27 cellular contexts compared by ENCODE assay signal in the genomic region with DNA sequence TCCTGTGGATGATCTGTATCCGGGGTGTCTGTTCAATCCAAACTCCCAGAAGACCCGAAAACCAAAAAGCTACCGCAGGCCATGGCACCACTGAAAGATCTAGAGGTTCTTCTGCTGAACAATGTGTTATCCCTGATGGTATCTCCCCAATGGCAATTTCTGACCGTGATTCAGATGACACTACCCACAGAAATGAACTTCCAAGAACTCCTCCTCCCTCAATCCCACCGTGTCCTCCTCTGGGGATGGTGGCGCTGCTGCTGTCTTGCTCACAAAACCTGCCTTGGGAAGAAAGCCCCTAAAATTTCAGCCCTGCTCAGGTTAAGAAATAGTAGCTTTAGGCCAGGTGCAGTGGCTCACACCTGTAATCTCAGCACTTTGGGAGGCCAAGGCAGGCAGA. TPM values are rescaled to one million over a fixed set of nuclear protein-coding genes. Genes with fewer than 3 reads are reported as not detected.
DNase-seq lines count a peak whose midpoint lies in the region; ATAC-seq and TF ChIP-seq lines count a peak whose summit lies in the region.
"Had no signal": no experiment of that assay in that cellular context is flagged by ENCODE, and none has a peak within 500 bp of the region (broad histone marks: within the 10 kb centered on the region; RNA-seq: fewer than 3 reads in every experiment).

No MANE protein-coding gene starts in this region.

- no peak for DNase-seq in left ventricle myocardium inferior
- no peak for DNase-seq in right cardiac atrium
- DNase-seq in activated CD8-positive, alpha-beta T cell treated with anti-CD3 and anti-CD28 coated beads for 36 hours: no peak
- DNase-seq in endodermal cell: peak; percentile 37
- DNase-seq in vagina (ENCODE audit: extremely low spot score in 2 of 2): peak; percentile 29 to 74
- no peak for DNase-seq in A673 (ENCODE audit: low spot score)
- DNase-seq: activated CD4-positive, CD25-positive, alpha-beta regulatory T cell; activated effector memory CD4-positive, alpha-beta T cell treated with Interleukin-2 at 50 U/mL for 16 hours; EL; GM23248; HFFc6; kidney; naive B cell; NCI-H1417 treated with DMSO at 0.1 percent for 48 hours; NCI-H2081 treated with DMSO at 0.1 percent for 48 hours; NCI-H226; NCI-H69; occipital lobe; Peyer's patch; small intestine; SW 1271; transverse colon had no signal

- H3K9me3 ChIP-seq in left ventricle myocardium inferior (replicated peaks) (no peaks in the 10 kb centered on the region), right cardiac atrium (ENCODE audit: control insufficient read depth, low read length) (no peaks in the 10 kb centered on the region), endodermal cell (ENCODE audit: control insufficient read depth, low read length) (no peaks in the 10 kb centered on the region), vagina (no peaks in the 10 kb centered on the region), A673 (ENCODE audit: low read depth, low read length, poor library complexity, severe bottlenecking) (no peaks in the 10 kb centered on the region)
- H3K9me3 ChIP-seq: Peyer's patch, transverse colon had no signal

- POLR2A ChIA-PET in activated CD8-positive, alpha-beta T cell treated with anti-CD3 and anti-CD28 coated beads for 36 hours (lab: Charles Lee): interaction anchor here (1.5 to 2.6 kb wide), 3 partner anchors 10 to 17 kb away, joined by 5 to 11 read pairs (median 8); no protein-coding TSS in a partner anchor
- POLR2A ChIA-PET in A673 (lab: Charles Lee; ENCODE audit: low non-redundant PET): no interaction called here

- peak overlapping the region; percentile 77 for H3K27ac ChIP-seq in left ventricle myocardium inferior (replicated peaks)
- H3K27ac ChIP-seq in right cardiac atrium (ENCODE audit: low read length): no peak overlapping the region
- H3K27ac ChIP-seq in endodermal cell (ENCODE audit: low read depth, low read length): no peak overlapping the region
- H3K27ac ChIP-seq in vagina: no peak overlapping the region
- no peak overlapping the region for H3K27ac ChIP-seq in A673 (ENCODE audit: low read depth, low read length, poor library complexity, severe bottlenecking)
- H3K27ac ChIP-seq: C4-2B, GM23248, HL-60, transverse colon had no signal

- peaks cover 52% of the 10 kb centered on the region for H3K4me1 Mint-ChIP-seq in activated CD8-positive, alpha-beta T cell treated with anti-CD3 and anti-CD28 coated beads for 36 hours (ENCODE audit: low read depth)
- H3K4me1 Mint-ChIP-seq in endodermal cell: peaks cover 8% of the 10 kb centered on the region
- H3K4me1 Mint-ChIP-seq: mesothelial cell of epicardium had no signal

- intact Hi-C loops in left ventricle myocardium inferior (cut with micrococcal nuclease) (no loop called here), right cardiac atrium (cut with DNase I) (no loop called here), vagina (cut with DNase I) (no loop called here), A673 (cut with micrococcal nuclease; ENCODE audit: unreplicated experiment) (no loop called here)
- intact Hi-C loops in activated CD8-positive, alpha-beta T cell treated with anti-CD3 and anti-CD28 coated beads for 36 hours (cut with micrococcal nuclease): no loop called here

- peak overlapping the region; percentile 79 for H3K27ac Mint-ChIP-seq in activated CD8-positive, alpha-beta T cell treated with anti-CD3 and anti-CD28 coated beads for 36 hours
- no peak overlapping the region for H3K27ac Mint-ChIP-seq in endodermal cell
- H3K27ac Mint-ChIP-seq: HFFc6, mesothelial cell of epicardium had no signal

- no peak for TF ChIP-seq CTCF in left ventricle myocardium inferior (IDR thresholded peaks at IDR 0.05; ENCODE audit: borderline replicate concordance)
- TF ChIP-seq CTCF in activated CD8-positive, alpha-beta T cell treated with anti-CD3 and anti-CD28 coated beads for 36 hours (IDR thresholded peaks at IDR 0.05): no peak
- TF ChIP-seq CTCF in endodermal cell (conservative IDR thresholded peaks at IDR 0.05): no peak
- TF ChIP-seq CTCF in vagina (IDR thresholded peaks at IDR 0.05): no peak
- TF ChIP-seq CTCF in A673 (conservative IDR thresholded peaks at IDR 0.05; ENCODE audit: low read depth, low read length): no peak

- WGBS in right cardiac atrium: 95% methylated on average over 6 of the region's 6 CpGs
- 95 to 96% methylated on average over 6 of the region's 6 CpGs for WGBS in endodermal cell (ENCODE audit: insufficient coverage in 1 of 2, insufficient read length in 1 of 2), 2 experiments

- H3K4me1 ChIP-seq in left ventricle myocardium inferior (peaks cover 25% of the 10 kb centered on the region), right cardiac atrium (ENCODE audit: control insufficient read depth, insufficient read depth, low read length) (peaks cover 10% of the 10 kb centered on the region), endodermal cell (ENCODE audit: control insufficient read depth, insufficient read depth, low read length) (peaks cover 7% of the 10 kb centered on the region), vagina (no peaks in the 10 kb centered on the region), A673 (ENCODE audit: insufficient read depth, low read length, poor library complexity, severe bottlenecking) (no peaks in the 10 kb centered on the region)

- H3K36me3 Mint-ChIP-seq in activated CD8-positive, alpha-beta T cell treated with anti-CD3 and anti-CD28 coated beads for 36 hours (ENCODE audit: low read depth): peaks cover 41% of the 10 kb centered on the region
- no peaks in the 10 kb centered on the region for H3K36me3 Mint-ChIP-seq in endodermal cell (ENCODE audit: low read depth)
- H3K36me3 Mint-ChIP-seq: mesothelial cell of epicardium had no signal

- H3K36me3 ChIP-seq in left ventricle myocardium inferior (no peaks in the 10 kb centered on the region), endodermal cell (ENCODE audit: control insufficient read depth, insufficient read depth, low read length) (no peaks in the 10 kb centered on the region), vagina (no peaks in the 10 kb centered on the region), A673 (ENCODE audit: insufficient read depth, low read length, poor library complexity, severe bottlenecking) (no peaks in the 10 kb centered on the region)
- H3K36me3 ChIP-seq: Peyer's patch, transverse colon had no signal

- H3K9me3 Mint-ChIP-seq in activated CD8-positive, alpha-beta T cell treated with anti-CD3 and anti-CD28 coated beads for 36 hours: no peaks in the 10 kb centered on the region
- peaks cover 7% of the 10 kb centered on the region for H3K9me3 Mint-ChIP-seq in endodermal cell
- H3K9me3 Mint-ChIP-seq: HFFc6 had no signal

- H3K27me3 Mint-ChIP-seq in activated CD8-positive, alpha-beta T cell treated with anti-CD3 and anti-CD28 coated beads for 36 hours: no peaks in the 10 kb centered on the region
- H3K27me3 Mint-ChIP-seq in endodermal cell (ENCODE audit: insufficient read depth): peaks cover 7% of the 10 kb centered on the region
- H3K27me3 Mint-ChIP-seq: naive B cell had no signal

- H3K27me3 ChIP-seq in left ventricle myocardium inferior (ENCODE audit: low read depth): no peaks in the 10 kb centered on the region
- H3K27me3 ChIP-seq in right cardiac atrium (ENCODE audit: control insufficient read depth, insufficient read depth): no peaks in the 10 kb centered on the region
- peaks cover 5% of the 10 kb centered on the region for H3K27me3 ChIP-seq in endodermal cell (ENCODE audit: control insufficient read depth, insufficient read depth, low read length, poor library complexity, severe bottlenecking)
- no peaks in the 10 kb centered on the region for H3K27me3 ChIP-seq in vagina
- H3K27me3 ChIP-seq in A673 (replicated peaks; ENCODE audit: insufficient read depth, low read depth, low read length, poor library complexity): peaks cover 47% of the 10 kb centered on the region
- H3K27me3 ChIP-seq: Peyer's patch, transverse colon had no signal

- BruUV-seq in A673 (replicated peaks; lab: Mats Ljungman, UMichigan): no TSS peak

- ATAC-seq in right cardiac atrium (no peak), HG03439 (IDR thresholded peaks at IDR 0.05; ENCODE audit: unreplicated experiment) (no peak)
- no peak for ATAC-seq in activated CD8-positive, alpha-beta T cell treated with anti-CD3 and anti-CD28 coated beads for 36 hours
- ATAC-seq: GM12878 had no signal

- no peak overlapping the region for H3K4me3 Mint-ChIP-seq in activated CD8-positive, alpha-beta T cell treated with anti-CD3 and anti-CD28 coated beads for 36 hours
- no peak overlapping the region for H3K4me3 Mint-ChIP-seq in endodermal cell
- H3K4me3 Mint-ChIP-seq: HFFc6, mesothelial cell of epicardium, naive B cell had no signal

- CTCF ChIA-PET in activated CD8-positive, alpha-beta T cell treated with anti-CD3 and anti-CD28 coated beads for 36 hours (lab: Charles Lee): interaction anchor here (2.1 kb wide), 1 partner anchor 59 kb away, joined by 7 read pairs; no protein-coding TSS in a partner anchor
- CTCF ChIA-PET in A673 (lab: Charles Lee): no interaction called here

- H3K4me3 ChIP-seq in left ventricle myocardium inferior (no peak overlapping the region), right cardiac atrium (ENCODE audit: low read length) (no peak overlapping the region), endodermal cell (ENCODE audit: low read length) (no peak overlapping the region), vagina (no peak overlapping the region), A673 (ENCODE audit: low read depth, low read length, poor library complexity, severe bottlenecking) (no peak overlapping the region)
- H3K4me3 ChIP-seq: GM12878, GM23248, Peyer's patch, transverse colon had no signal

- TF ChIP-seq POLR2A in vagina (IDR thresholded peaks at IDR 0.05): no peak

- H3K9ac ChIP-seq in endodermal cell (ENCODE audit: extremely low read depth, low read length, poor library complexity, severe bottlenecking): no peak overlapping the region
- H3K9ac ChIP-seq: GM23248 had no signal

RNA-seq across cellular contexts. Expression of gene CRACR2A, which starts 7.8 kb away (rescaled TPM):
- total RNA-seq in left ventricle myocardium inferior (7.6 TPM), right cardiac atrium (10 to 100 TPM in 2 of 4 donors, 1 to 10 TPM in 2; 7.5 to 15.5 (median 9.8) TPM), endodermal cell (1 to 10 TPM; 1.1 to 4.7 TPM), vagina (4.4 TPM), A673 (2021) (0.13 TPM in 1 of 2 replicates, not detected in the other)
- polyA plus RNA-seq in right cardiac atrium: 5.7 TPM
- 10 to 100 TPM; 21.2 to 24.7 TPM for total RNA-seq in activated CD8-positive, alpha-beta T cell treated with anti-CD3 and anti-CD28 coated beads for 36 hours
- 1.1 TPM for polyA plus RNA-seq in endodermal cell (2013, experiment 1 of 2)
- polyA plus RNA-seq in endodermal cell (2013, experiment 2 of 2): 1.3 TPM

Comparison
In these comparisons a context has a peak if more than half of its experiments do, and no peak if none do; other contexts are left out.
1. DNase-seq: peak in endodermal cell (single experiment) and vagina (2 of 2); none in left ventricle myocardium inferior (single experiment), right cardiac atrium (0 of 3), activated CD8-positive, alpha-beta T cell treated with anti-CD3 and anti-CD28 coated beads for 36 hours (single experiment) and A673 (single experiment).